Comparison of ENCODE assay signal across 16 cellular contexts in the genomic region with DNA sequence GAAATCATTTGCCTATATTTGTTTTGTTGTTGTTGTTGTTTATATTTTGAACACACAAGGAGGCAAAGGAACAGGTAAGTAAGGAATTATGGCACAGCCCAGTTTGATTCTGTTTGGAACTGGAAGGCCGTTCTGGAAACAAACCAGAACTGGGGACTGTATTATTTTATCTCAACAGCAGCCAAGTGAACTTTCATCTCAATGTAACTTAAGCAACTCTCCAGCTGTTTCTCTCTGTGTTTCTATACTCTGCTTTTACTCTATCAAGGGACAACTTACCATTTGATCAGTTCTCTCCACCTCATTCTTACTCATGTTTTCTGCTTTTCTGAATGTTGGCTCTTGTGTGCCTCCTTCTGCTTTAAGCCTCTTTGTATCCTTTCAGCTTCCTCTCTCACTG. TPM values are rescaled to one million over a fixed set of nuclear protein-coding genes. Genes with fewer than 3 reads are reported as not detected.
DNase-seq lines count a peak whose midpoint lies in the region; ATAC-seq, FAIRE-seq and TF ChIP-seq lines count a peak whose summit lies in the region.
"Had no signal": no experiment of that assay in that cellular context is flagged by ENCODE, and none has a peak within 500 bp of the region (broad histone marks: within the 10 kb centered on the region; RNA-seq: fewer than 3 reads in every experiment).

No MANE protein-coding gene starts in this region.

- H3K14ac ChIP-seq in H9 (ENCODE audit: insufficient read depth, low read length), result no peak overlapping the region

- no peak overlapping the region for H2BK12ac ChIP-seq in H9 (ENCODE audit: insufficient read length, low read depth, low read length)

- no peak overlapping the region for H2BK15ac ChIP-seq in H9 (ENCODE audit: low read depth, low read length)

- no peak overlapping the region for H3K4ac ChIP-seq in H9 (ENCODE audit: low read depth, low read length)

- H3K27me3 ChIP-seq in H9 (ENCODE audit: insufficient read depth, low read length) (no peaks in the 10 kb centered on the region), pancreas (no peaks in the 10 kb centered on the region), upper lobe of left lung (no peaks in the 10 kb centered on the region), WERI-Rb-1 (ENCODE audit: insufficient read depth, low read depth, severe bottlenecking) (no peaks in the 10 kb centered on the region)

- H3K18ac ChIP-seq in H9 (ENCODE audit: insufficient read length, low read depth, low read length), result no peak overlapping the region

- H3T11ph ChIP-seq in H9 (ENCODE audit: low read length), result no peak overlapping the region

- H2BK120ac ChIP-seq in H9 (ENCODE audit: low read depth, low read length, poor library complexity, severe bottlenecking), result no peak overlapping the region

- peaks cover 3 to 4% of the 10 kb centered on the region in 2 experiments; a peak in 2 of 5 replicates for H3K9me3 Mint-ChIP-seq in H9
- H3K9me3 Mint-ChIP-seq in WTC11, result peaks cover 25% of the 10 kb centered on the region

- no peak for TF ChIP-seq CTCF in H9 (conservative IDR thresholded peaks at IDR 0.05)
- TF ChIP-seq CTCF in WTC11 (IDR thresholded peaks at IDR 0.05), result no peak
- TF ChIP-seq CTCF in pancreas (IDR thresholded peaks at IDR 0.05), result no peak
- TF ChIP-seq CTCF in upper lobe of left lung (IDR thresholded peaks at IDR 0.05), result no peak
- no peak for TF ChIP-seq CTCF in coronary artery (IDR thresholded peaks at IDR 0.05)
- TF ChIP-seq CTCF in WERI-Rb-1 (IDR thresholded peaks at IDR 0.05; ENCODE audit: low read depth, low read length), result no peak

- H3K56ac ChIP-seq in H9 (ENCODE audit: insufficient read length, low read depth, low read length), result no peak overlapping the region

- no peaks in the 10 kb centered on the region for H3K79me2 ChIP-seq in H9 (ENCODE audit: insufficient read depth, low read length)

- H3K36me3 ChIP-seq in pancreas (no peaks in the 10 kb centered on the region), upper lobe of left lung (peaks cover 0 to 18% (median 2%) of the 10 kb centered on the region in 4 donors), WERI-Rb-1 (no peaks in the 10 kb centered on the region)

- no peaks in the 10 kb centered on the region for H3K23me2 ChIP-seq in H9 (ENCODE audit: insufficient read length, low read depth, low read length, poor library complexity, severe bottlenecking)

- H4K20me1 ChIP-seq in H9 (ENCODE audit: control insufficient read depth, insufficient read depth, insufficient read length), result no peaks in the 10 kb centered on the region

- H3K4me3 ChIP-seq in pancreas (no peak overlapping the region), upper lobe of left lung (no peak overlapping the region), coronary artery (no peak overlapping the region), WERI-Rb-1 (ENCODE audit: low read depth, low read length) (no peak overlapping the region)

- no peak overlapping the region for H4K8ac ChIP-seq in H9 (replicated peaks; ENCODE audit: insufficient read length, low read depth, low read length)

- no peak overlapping the region for H3K23ac ChIP-seq in H9 (ENCODE audit: insufficient read length, low read depth, low read length)

- H2BK20ac ChIP-seq in H9 (ENCODE audit: low read depth, low read length, poor library complexity, severe bottlenecking), result no peak overlapping the region

- H3K4me1 Mint-ChIP-seq in H9 (peaks cover 6 to 9% of the 10 kb centered on the region in 2 experiments), WTC11 (peaks cover 17% of the 10 kb centered on the region)
- H3K4me1 Mint-ChIP-seq: B cell had no signal

- POLR2A ChIA-PET in WTC11 (lab: Charles Lee), result interaction anchor here (1.1 kb wide), 1 partner anchor 66 kb away, joined by 5 read pairs; no protein-coding TSS in a partner anchor

- H2AFZ ChIP-seq in H9 (ENCODE audit: low read length), result no peak overlapping the region

- intact Hi-C loops in pancreas (cut with DNase I), result no loop called here

- no CpG with 5 or more reads among the region's 1 CpG for WGBS in H9 (ENCODE audit: extremely low coverage, insufficient read length, low lambda C conversion rate)
- WGBS in pancreas, 2 donors, result 31 to 35% methylated on average over 1 of the region's 1 CpG
- WGBS in upper lobe of left lung, 2 donors, result 78 to 83% methylated on average over 1 of the region's 1 CpG

- no peak overlapping the region for H4K5ac ChIP-seq in H9 (ENCODE audit: insufficient read length, low read depth, low read length)

- H3K4me3 Mint-ChIP-seq in H9 (no peak overlapping the region), WTC11 (no peak overlapping the region)
- H3K4me3 Mint-ChIP-seq: B cell; CD4-positive, alpha-beta T cell had no signal

- CTCF ChIA-PET in WTC11 (lab: Charles Lee), result interaction anchor here (1.5 to 1.7 kb wide), 2 partner anchors 15 to 290 kb away, joined by 6 to 8 read pairs; a partner anchor contains a TSS

- no peak for TF ChIP-seq POLR2A in upper lobe of left lung (IDR thresholded peaks at IDR 0.05)

- H3K9me3 ChIP-seq in H9 (ENCODE audit: control insufficient read depth, low read depth, low read length), result no peaks in the 10 kb centered on the region
- H3K9me3 ChIP-seq in pancreas, result no peaks in the 10 kb centered on the region
- H3K9me3 ChIP-seq in upper lobe of left lung, result no peaks in the 10 kb centered on the region
- H3K9me3 ChIP-seq in WERI-Rb-1 (ENCODE audit: severe bottlenecking), result no peaks in the 10 kb centered on the region

- no peak for FAIRE-seq in pancreas (lab: Jason Lieb, UNC)
- FAIRE-seq: A204.1 had no signal

- no peak overlapping the region for H4K91ac ChIP-seq in H9 (ENCODE audit: insufficient read length, low read depth, low read length)

- peak overlapping the region in 2 of 3 experiments; percentile 1 to 70; a peak in 1 of 7 replicates for H3K27ac Mint-ChIP-seq in H9
- H3K27ac Mint-ChIP-seq in WTC11, result peak overlapping the region; percentile 28; the same call in 1 of the 2 replicates
- H3K27ac Mint-ChIP-seq: B cell; CD4-positive, alpha-beta T cell had no signal

- H3K36me3 Mint-ChIP-seq in H9 (ENCODE audit: insufficient read depth in 1 of 3, low read depth in 3 of 3) (peaks cover 19 to 27% (median 21%) of the 10 kb centered on the region in 3 experiments), WTC11 (peaks cover 24% of the 10 kb centered on the region)

- ATAC-seq in WTC11, result no peak
- peak; percentile 97 for ATAC-seq in left lobe of liver
- peak in 3 of 4 donors; percentile 44 to 58 (median 53) for ATAC-seq in pancreas
- no peak for ATAC-seq in upper lobe of left lung (ENCODE audit: low FRiP score in 2 of 2)

- no peak for TF ChIP-seq EP300 in upper lobe of left lung (IDR thresholded peaks at IDR 0.05)

- no peaks in the 10 kb centered on the region for H3K4me1 ChIP-seq in H9 (ENCODE audit: insufficient read depth, low read length)
- no peaks in the 10 kb centered on the region for H3K4me1 ChIP-seq in pancreas
- no peaks in the 10 kb centered on the region for H3K4me1 ChIP-seq in upper lobe of left lung

- H3K27ac ChIP-seq in H9 (ENCODE audit: insufficient read length, low read depth, low read length) (no peak overlapping the region), pancreas (no peak overlapping the region), upper lobe of left lung (no peak overlapping the region), coronary artery (no peak overlapping the region), WERI-Rb-1 (no peak overlapping the region)

- no peak overlapping the region for H2AK5ac ChIP-seq in H9 (ENCODE audit: insufficient read length, low read length)

- H2BK5ac ChIP-seq in H9 (ENCODE audit: insufficient read length, low read length), result no peak overlapping the region

- no peaks in the 10 kb centered on the region for H3K27me3 Mint-ChIP-seq in H9 (ENCODE audit: low read depth)
- no peaks in the 10 kb centered on the region for H3K27me3 Mint-ChIP-seq in WTC11 (ENCODE audit: low read depth)
- H3K27me3 Mint-ChIP-seq: B cell; CD4-positive, alpha-beta T cell had no signal

- DNase-seq in H9, result no peak
- DNase-seq in WTC11 (ENCODE audit: low spot score), result no peak
- no peak for DNase-seq in left lobe of liver (ENCODE audit: low spot score)
- DNase-seq in pancreas, result no peak
- DNase-seq in upper lobe of left lung, result no peak
- no peak for DNase-seq in coronary artery (ENCODE audit: low spot score)
- DNase-seq in WERI-Rb-1, result no peak
- DNase-seq: C1 segment of cervical spinal cord; Calu3; CD4-positive, alpha-beta T cell; DMS 273 treated with DMSO at 0.1 percent for 48 hours; H7 had no signal

- no peak overlapping the region for H3K9ac ChIP-seq in H9 (ENCODE audit: extremely low read depth, insufficient read length, low read length)

- H3K79me1 ChIP-seq in H9 (ENCODE audit: insufficient read depth, low read depth, low read length, poor library complexity, severe bottlenecking), result no peaks in the 10 kb centered on the region

- H3K4me2 ChIP-seq in H9 (ENCODE audit: insufficient read depth, insufficient read length, low read length), result no peak overlapping the region

TF ChIP-seq in WTC11, 78 proteins besides CTCF, POLR2A, EP300 and RAD21 (continues in another document):
- TF ChIP-seq NFE2L1 (CRISPR knock-in tag; IDR thresholded peaks at IDR 0.05) (no peak), SMAD3 (CRISPR knock-in tag; IDR thresholded peaks at IDR 0.05; ENCODE audit: borderline replicate concordance) (no peak), CREM (CRISPR knock-in tag; IDR thresholded peaks at IDR 0.05) (no peak), SP1 (CRISPR knock-in tag; conservative IDR thresholded peaks at IDR 0.05) (no peak)
- TF ChIP-seq, protein P1, sequence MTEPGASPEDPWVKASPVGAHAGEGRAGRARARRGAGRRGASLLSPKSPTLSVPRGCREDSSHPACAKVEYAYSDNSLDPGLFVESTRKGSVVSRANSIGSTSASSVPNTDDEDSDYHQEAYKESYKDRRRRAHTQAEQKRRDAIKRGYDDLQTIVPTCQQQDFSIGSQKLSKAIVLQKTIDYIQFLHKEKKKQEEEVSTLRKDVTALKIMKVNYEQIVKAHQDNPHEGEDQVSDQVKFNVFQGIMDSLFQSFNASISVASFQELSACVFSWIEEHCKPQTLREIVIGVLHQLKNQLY (CRISPR knock-in tag; IDR thresholded peaks at IDR 0.05), result no peak

RNA-seq across cellular contexts. Expression of a gene that starts 16.0 kb away (rescaled TPM):
- total RNA-seq in H9 (2021) (0.90 and 1.3 TPM in 2 replicates), WTC11 (2021) (0.73 to 1.1 TPM (median 0.92 TPM) in 3 replicates), left lobe of liver (not detected), pancreas (under 1 TPM; 0.14 to 0.79 (median 0.69) TPM), upper lobe of left lung (10 to 100 TPM in 4 of 6 donors, 1 to 10 TPM in 2; 2.6 to 37.3 (median 11.8) TPM)
- polyA plus RNA-seq in pancreas, result under 1 TPM; 0.02 to 0.11 TPM
- total RNA-seq: Daoy, HT1080 had no signal

Comparison
In these comparisons a context has a peak if more than half of its experiments do, and no peak if none do; other contexts are left out.
1. ATAC-seq: peak in left lobe of liver (single experiment) and pancreas (3 of 4); none in WTC11 (single experiment) and upper lobe of left lung (0 of 2).